17 cellular contexts compared by ENCODE assay signal in genomic region chr10:119755446-119755845, GRCh38.
"Had no signal": no experiment of that assay in that cellular context is flagged by ENCODE, and none has a peak within 500 bp of the region (broad histone marks: within the 10 kb centered on the region; RNA-seq: fewer than 3 reads in every experiment).

No MANE protein-coding gene starts in this region.

- DNase-seq: activated CD4-positive, alpha-beta T cell treated with anti-CD3 and anti-CD28 coated beads, Interleukin-2, amount 10 ng/mL, durations not matched to agents 7 days and 5 days; activated CD4-positive, CD25-positive, alpha-beta regulatory T cell; activated CD8-positive, alpha-beta memory T cell treated with anti-CD3 and anti-CD28 coated beads for 24 hours; activated naive CD4-positive, alpha-beta T cell treated with anti-CD3 and anti-CD28 coated beads, Interleukin-2, amount 50 U/mL, for 16 hours; activated T-cell treated with anti-CD3 and anti-CD28 coated beads for 4 hours; amniotic stem cell; colonic mucosa; effector CD8-positive, alpha-beta T cell; hypothalamus; T-helper 17 cell; trophoblast cell had no signal

- H3K27me3 ChIP-seq: cardiac muscle cell, colonic mucosa, right atrium auricular region had no signal

- H3K4me3 ChIP-seq: cardiac muscle cell, colonic mucosa, right atrium auricular region had no signal

- H3K27ac Mint-ChIP-seq: activated CD4-positive, alpha-beta T cell treated with anti-CD3 and anti-CD28 coated beads, Interleukin-2, amount 10 ng/mL, durations not matched to agents 7 days and 5 days; activated T-helper 17 cell treated with anti-CD3 and anti-CD28 coated beads, Interleukin-2, amount 50 U/mL, for 72 hours; stimulated activated effector memory CD8-positive, alpha-beta T cell treated with anti-CD3 and anti-CD28 coated beads, Interleukin-12 subunit alpha, Interleukin-12 subunit beta, amount 100 ng/mL, for 72 hours; T-helper 17 cell had no signal

- H3K9me3 ChIP-seq: colonic mucosa, right atrium auricular region had no signal

- FAIRE-seq: TTC549 had no signal

- H3K9me3 Mint-ChIP-seq: activated CD4-positive, alpha-beta T cell treated with anti-CD3 and anti-CD28 coated beads, Interleukin-2, amount 10 ng/mL, durations not matched to agents 7 days and 5 days; activated T-helper 17 cell treated with anti-CD3 and anti-CD28 coated beads, Interleukin-2, amount 50 U/mL, for 72 hours; stimulated activated effector memory CD8-positive, alpha-beta T cell treated with anti-CD3 and anti-CD28 coated beads, Interleukin-12 subunit alpha, Interleukin-12 subunit beta, amount 100 ng/mL, for 72 hours had no signal

- H3K27me3 Mint-ChIP-seq: activated CD4-positive, alpha-beta T cell treated with anti-CD3 and anti-CD28 coated beads, Interleukin-2, amount 10 ng/mL, durations not matched to agents 7 days and 5 days; activated T-helper 17 cell treated with anti-CD3 and anti-CD28 coated beads, Interleukin-2, amount 50 U/mL, for 72 hours; T-helper 17 cell had no signal

- H3K36me3 ChIP-seq: cardiac muscle cell, colonic mucosa, right atrium auricular region had no signal

- H3K4me1 ChIP-seq: colonic mucosa, right atrium auricular region had no signal

- ATAC-seq: activated T-helper 17 cell treated with anti-CD3 and anti-CD28 coated beads, Interleukin-2, amount 50 U/mL, for 72 hours; SK-N-SH treated with all-trans-retinoic acid at 6 μM for 48 hours; stimulated activated effector memory CD8-positive, alpha-beta T cell treated with anti-CD3 and anti-CD28 coated beads, Interleukin-12 subunit alpha, Interleukin-12 subunit beta, amount 100 ng/mL, for 72 hours; T-helper 17 cell had no signal

- H3K27ac ChIP-seq: colonic mucosa, right atrium auricular region had no signal

- H3K4me3 Mint-ChIP-seq: activated CD4-positive, alpha-beta T cell treated with anti-CD3 and anti-CD28 coated beads, Interleukin-2, amount 10 ng/mL, durations not matched to agents 7 days and 5 days; activated T-helper 17 cell treated with anti-CD3 and anti-CD28 coated beads, Interleukin-2, amount 50 U/mL, for 72 hours; stimulated activated effector memory CD8-positive, alpha-beta T cell treated with anti-CD3 and anti-CD28 coated beads, Interleukin-12 subunit alpha, Interleukin-12 subunit beta, amount 100 ng/mL, for 72 hours; T-helper 17 cell had no signal
